Comparison of ENCODE assay signal across 20 cellular contexts in the genomic region with DNA sequence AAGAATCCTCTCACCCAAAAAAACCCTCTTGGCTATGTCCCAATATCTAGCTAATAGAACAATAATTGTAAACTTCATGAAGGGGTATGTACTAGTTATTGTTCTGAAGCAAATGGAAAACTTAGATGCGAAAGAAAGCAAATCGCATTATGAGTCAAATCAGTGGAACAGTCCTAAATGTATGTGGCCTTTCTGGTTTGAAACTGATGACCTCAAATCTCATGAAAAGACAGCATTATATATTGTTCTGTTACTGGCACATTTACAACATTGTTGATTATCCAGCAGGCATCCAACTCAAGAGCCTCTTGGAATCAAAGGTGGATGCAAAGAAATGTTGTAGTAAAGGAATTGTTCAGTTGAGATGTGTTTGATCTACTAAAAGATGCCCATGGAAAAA. TPM values are rescaled to one million over a fixed set of nuclear protein-coding genes. Genes with fewer than 3 reads are reported as not detected.
A peak's percentile ranks its signal among the peaks of the same experiment; 100 is the strongest.
DNase-seq lines count a peak whose midpoint lies in the region; ATAC-seq and TF ChIP-seq lines count a peak whose summit lies in the region.
"Had no signal": no experiment of that assay in that cellular context is flagged by ENCODE, and none has a peak within 500 bp of the region (broad histone marks: within the 10 kb centered on the region; RNA-seq: fewer than 3 reads in every experiment).

No MANE protein-coding gene starts in this region.

- H3K27me3 Mint-ChIP-seq in CD14-positive monocyte (ENCODE audit: low read depth in 3 of 3): peaks cover 0 to 2% (median 0%) of the 10 kb centered on the region in 3 donors
- H3K27me3 Mint-ChIP-seq: CD4-positive, alpha-beta memory T cell had no signal

- no peak overlapping the region for H3K4me2 ChIP-seq in Karpas-422 (ENCODE audit: low read depth, low read length, poor library complexity, severe bottlenecking)
- H3K4me2 ChIP-seq: BLaER1 treated with 17β-estradiol and CSF1 and Interleukin-3, amounts not matched to agents 10 nM and 100 nM; GM23338 had no signal

- TF ChIP-seq CTCF in CD14-positive monocyte (IDR thresholded peaks at IDR 0.05): no peak

- H2AFZ ChIP-seq in Karpas-422 (ENCODE audit: low read length): no peak overlapping the region
- H2AFZ ChIP-seq: GM23338 had no signal

- intact Hi-C loops in CD14-positive monocyte (cut with micrococcal nuclease): no loop called here

- H3K4me3 Mint-ChIP-seq in CD14-positive monocyte: no peak overlapping the region
- H3K4me3 Mint-ChIP-seq: CD4-positive, alpha-beta memory T cell; GM23338; HFFc6 had no signal

- no peak overlapping the region for H3K27ac Mint-ChIP-seq in CD14-positive monocyte
- H3K27ac Mint-ChIP-seq: CD4-positive, alpha-beta memory T cell; GM23338; HFFc6 had no signal

- H4K20me1 ChIP-seq in Karpas-422 (ENCODE audit: insufficient read depth, low read depth, low read length): no peaks in the 10 kb centered on the region
- H4K20me1 ChIP-seq: BLaER1 treated with 17β-estradiol and CSF1 and Interleukin-3, amounts not matched to agents 10 nM and 100 nM had no signal

- no peak overlapping the region for H3K4me3 ChIP-seq in Karpas-422 (ENCODE audit: low read length)
- H3K4me3 ChIP-seq: BLaER1 treated with 17β-estradiol and CSF1 and Interleukin-3, amounts not matched to agents 10 nM and 100 nM; GM23338; HAP-1 had no signal

- no peaks in the 10 kb centered on the region for H3K36me3 ChIP-seq in Karpas-422 (ENCODE audit: insufficient read depth, low read length)
- H3K36me3 ChIP-seq: BE2C; BLaER1 treated with 17β-estradiol and CSF1 and Interleukin-3, amounts not matched to agents 10 nM and 100 nM; HAP-1 had no signal

- H3K79me2 ChIP-seq in Karpas-422 (ENCODE audit: low read length): no peaks in the 10 kb centered on the region

- no peaks in the 10 kb centered on the region for H3K9me3 ChIP-seq in Karpas-422 (ENCODE audit: low read length)
- H3K9me3 ChIP-seq: BE2C; BLaER1 treated with 17β-estradiol and CSF1 and Interleukin-3, amounts not matched to agents 10 nM and 100 nM; Caco-2; HAP-1 had no signal

- H3K36me3 Mint-ChIP-seq in CD14-positive monocyte: no peaks in the 10 kb centered on the region
- H3K36me3 Mint-ChIP-seq: CD4-positive, alpha-beta memory T cell had no signal

- DNase-seq in Ammon's horn (ENCODE audit: low spot score) (peak; percentile 5), foreskin melanocyte (peak; percentile 78), medulla oblongata (ENCODE audit: extremely low spot score) (peak; percentile 45), putamen (ENCODE audit: low spot score) (peak; percentile 2), CD14-positive monocyte (ENCODE audit: low spot score) (no peak), nucleus accumbens (lab: John Stamatoyannopoulos, UW) (no peak), Karpas-422 (no peak)
- DNase-seq: BE2C; Caco-2; CD4-positive, alpha-beta memory T cell; DMS153; DND-41; HFFc6 had no signal

- H3K9me2 ChIP-seq in Karpas-422 (replicated peaks; ENCODE audit: insufficient read depth, low read length): no peaks in the 10 kb centered on the region

- no peaks in the 10 kb centered on the region for H3K4me1 Mint-ChIP-seq in CD14-positive monocyte
- H3K4me1 Mint-ChIP-seq: CD4-positive, alpha-beta memory T cell; GM23338 had no signal

- no peaks in the 10 kb centered on the region for H3K27me3 ChIP-seq in Karpas-422 (ENCODE audit: low read length)
- H3K27me3 ChIP-seq: BE2C; BLaER1 treated with 17β-estradiol and CSF1 and Interleukin-3, amounts not matched to agents 10 nM and 100 nM had no signal

- H3K9me3 Mint-ChIP-seq in CD14-positive monocyte: peaks cover 0 to 2% (median 0%) of the 10 kb centered on the region in 7 donors
- H3K9me3 Mint-ChIP-seq: GM23338 had no signal

- no peak overlapping the region for H3K27ac ChIP-seq in Karpas-422 (ENCODE audit: low read length)
- H3K27ac ChIP-seq: 22Rv1; BLaER1 treated with 17β-estradiol and CSF1 and Interleukin-3, amounts not matched to agents 10 nM and 100 nM had no signal

- H3K4me1 ChIP-seq in Karpas-422 (ENCODE audit: low read length): no peaks in the 10 kb centered on the region
- H3K4me1 ChIP-seq: BE2C; BLaER1 treated with 17β-estradiol and CSF1 and Interleukin-3, amounts not matched to agents 10 nM and 100 nM; Caco-2; HAP-1 had no signal

- no peak for ATAC-seq in GM18867 (IDR thresholded peaks at IDR 0.05; ENCODE audit: unreplicated experiment)
- ATAC-seq: GM23338 had no signal

- H3K9ac ChIP-seq in Karpas-422 (ENCODE audit: low read length): no peak overlapping the region
- H3K9ac ChIP-seq: BLaER1 treated with 17β-estradiol and CSF1 and Interleukin-3, amounts not matched to agents 10 nM and 100 nM had no signal

RNA-seq across cellular contexts. Expression of a gene that starts 34.7 kb away (rescaled TPM):
- polyA plus RNA-seq in CD14-positive monocyte: not detected
- total RNA-seq in Karpas-422 (2014; rRNA removed; shearing (Covaris generic); ENCODE audit: low replicate concordance): not detected in 2 replicates
- total RNA-seq: Caco-2; CD4-positive, alpha-beta memory T cell; GM23338; H4; HFFc6 had no signal
- polyA plus RNA-seq: AG04450; CD4-positive, alpha-beta memory T cell; GM23338 had no signal

RNA-seq across cellular contexts. Expression of a gene that starts 51.2 kb away (rescaled TPM):
- polyA plus RNA-seq in CD14-positive monocyte: not detected
- not detected in 2 replicates for total RNA-seq in Karpas-422 (2014; rRNA removed; shearing (Covaris generic); ENCODE audit: low replicate concordance)
- total RNA-seq: Caco-2; CD4-positive, alpha-beta memory T cell; GM23338; HFFc6 had no signal
- polyA plus RNA-seq: AG04450; CD4-positive, alpha-beta memory T cell; GM23338 had no signal

RNA-seq across cellular contexts. Expression of a gene that starts 57.7 kb away (rescaled TPM):
- not detected for polyA plus RNA-seq in CD14-positive monocyte
- total RNA-seq in Karpas-422 (2014; rRNA removed; shearing (Covaris generic); ENCODE audit: low replicate concordance): not detected in 2 replicates
- total RNA-seq: Caco-2; CD4-positive, alpha-beta memory T cell; GM23338; H4; HFFc6 had no signal
- polyA plus RNA-seq: AG04450; CD4-positive, alpha-beta memory T cell; GM23338 had no signal

Comparison
In these comparisons a context has a peak if more than half of its experiments do, and no peak if none do; other contexts are left out.
1. DNase-seq: peak in Ammon's horn (single experiment), foreskin melanocyte (single experiment), medulla oblongata (single experiment) and putamen (single experiment); none in CD14-positive monocyte (single experiment), nucleus accumbens (0 of 56) and Karpas-422 (single experiment).